19 cellular contexts compared by ENCODE assay signal in the genomic region with DNA sequence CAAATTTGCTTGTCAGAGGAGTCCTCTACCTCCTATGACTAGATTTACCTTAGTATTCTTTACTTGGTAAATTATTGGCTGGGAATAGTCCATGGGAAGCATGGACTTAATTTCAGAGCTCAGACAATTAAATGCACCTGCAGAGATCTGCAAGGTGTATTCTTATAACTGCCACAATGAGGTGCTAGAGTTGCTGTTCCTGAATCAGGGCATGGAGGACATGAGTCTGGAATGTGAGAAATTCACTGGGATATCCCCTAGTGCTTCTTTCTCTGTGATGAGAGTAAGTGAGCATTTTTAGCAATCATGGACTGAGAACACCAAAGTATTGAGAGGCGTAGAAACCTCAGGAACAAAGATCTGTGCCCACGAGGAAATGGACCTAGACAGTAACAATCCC. TPM values are rescaled to one million over a fixed set of nuclear protein-coding genes. Genes with fewer than 3 reads are reported as not detected.
A peak's percentile ranks its signal among the peaks of the same experiment; 100 is the strongest.
DNase-seq lines count a peak whose midpoint lies in the region; ATAC-seq, FAIRE-seq and TF ChIP-seq lines count a peak whose summit lies in the region.
"Had no signal": no experiment of that assay in that cellular context is flagged by ENCODE, and none has a peak within 500 bp of the region (broad histone marks: within the 10 kb centered on the region; RNA-seq: fewer than 3 reads in every experiment).

No MANE protein-coding gene starts in this region.

- no peak overlapping the region for H2BK20ac ChIP-seq in H1 (ENCODE audit: low read length)

- peak; percentile 96 for FAIRE-seq in H1 (lab: Jason Lieb, UNC)

- WGBS in GM23248 (ENCODE audit: low coverage in 1 of 2, low lambda C conversion rate in 2 of 2, missing lambda C conversion rate in 2 of 2), 2 experiments = 17 to 32% methylated on average over 2 of the region's 2 CpGs
- 43% methylated on average over 2 of the region's 2 CpGs; no CpG with 5 or more reads in 1 of the 2 experiments for WGBS in H1 (ENCODE audit: extremely low coverage in 1 of 2, insufficient coverage in 1 of 2, insufficient read length in 1 of 2, insufficient replicate concordance in 2 of 2, low coverage in 1 of 2, low lambda C conversion rate in 2 of 2, missing lambda C conversion rate in 1 of 2), 2 experiments
- no CpG with 5 or more reads among the region's 2 CpGs for WGBS in mesendoderm (ENCODE audit: extremely low coverage, insufficient coverage, low lambda C conversion rate)

- TF ChIP-seq POLR2A in H1 (IDR thresholded peaks at IDR 0.05; ENCODE audit: control extremely low read depth in 1 of 2, low read depth in 2 of 2, low read length in 2 of 2) = no peak; a peak in 1 of 3 replicates

- no peaks in the 10 kb centered on the region for H3K79me2 ChIP-seq in GM23248 (ENCODE audit: insufficient read depth)
- H3K79me2 ChIP-seq in H1 (ENCODE audit: control insufficient read depth in 1 of 2, insufficient read depth in 2 of 2, low read length in 2 of 2) = peaks cover 0 to 87% of the 10 kb centered on the region in 2 experiments; a peak in 3 of 4 replicates
- H3K79me2 ChIP-seq in mesendoderm (ENCODE audit: control insufficient read depth, insufficient read depth, low read length) = peaks cover 15% of the 10 kb centered on the region

- H3K23ac ChIP-seq in H1 (ENCODE audit: insufficient read length) (no peak overlapping the region), mesendoderm (ENCODE audit: low read length) (no peak overlapping the region)

- POLR2A ChIA-PET in H1 (lab: Charles Lee; ENCODE audit: partially characterized antibody) = interaction anchor here (0.6 to 2.6 kb wide), 17 partner anchors 8 to 349 kb away, joined by 3 to 19 read pairs (median 3); a partner anchor contains a TSS

- ATAC-seq in GM21390 (IDR thresholded peaks at IDR 0.05; ENCODE audit: unreplicated experiment) = no peak
- ATAC-seq: right lobe of liver, T-helper 17 cell had no signal

- H3K4ac ChIP-seq in H1 (replicated peaks; ENCODE audit: insufficient read length, low read depth, low read length) (peak overlapping the region; percentile 4), mesendoderm (ENCODE audit: low read depth, low read length) (peak overlapping the region; percentile 36)

- H3K18ac ChIP-seq in H1 (ENCODE audit: extremely low read depth, low read length) = peak overlapping the region; percentile 91
- no peak overlapping the region for H3K18ac ChIP-seq in mesendoderm (ENCODE audit: low read length)

- H2BK12ac ChIP-seq in H1 (ENCODE audit: low read depth, low read length) = peak overlapping the region; percentile 60; the same call in 1 of the 2 replicates

- H4K20me1 ChIP-seq in GM23248 (ENCODE audit: insufficient read depth) = no peaks in the 10 kb centered on the region
- peaks cover 1 to 17% of the 10 kb centered on the region in 2 experiments for H4K20me1 ChIP-seq in H1 (replicated peaks in 1 of 2; ENCODE audit: control insufficient read depth in 1 of 2, insufficient read depth in 2 of 2, low read length in 2 of 2)

- H3K4me2 ChIP-seq in GM23248 (ENCODE audit: unreplicated experiment) = no peak overlapping the region
- peak overlapping the region; percentile 66 to 68 for H3K4me2 ChIP-seq in H1 (ENCODE audit: insufficient read depth in 1 of 2, low read depth in 2 of 2, low read length in 2 of 2)
- peak overlapping the region; percentile 39 for H3K4me2 ChIP-seq in mesendoderm (ENCODE audit: low read length)

- no peaks in the 10 kb centered on the region for H3K27me3 ChIP-seq in GM23248 (replicated peaks; ENCODE audit: insufficient read depth)
- H3K27me3 ChIP-seq in H1 (replicated peaks in 1 of 4; ENCODE audit: control insufficient read depth in 3 of 4, extremely low read depth in 1 of 4, insufficient read depth in 3 of 4, low read length in 3 of 4) = no peaks in the 10 kb centered on the region
- no peaks in the 10 kb centered on the region for H3K27me3 ChIP-seq in mesendoderm (ENCODE audit: insufficient read depth, low read length, poor library complexity)
- no peaks in the 10 kb centered on the region for H3K27me3 ChIP-seq in HAP-1 (ENCODE audit: low read depth)
- H3K27me3 ChIP-seq: right lobe of liver had no signal

- TF ChIP-seq RAD21 in Ishikawa (IDR thresholded peaks at IDR 0.05; ENCODE audit: low read depth) (peak; percentile 58), H1 (IDR thresholded peaks at IDR 0.05 in 1 of 2, conservative IDR thresholded peaks at IDR 0.05 in 1 of 2; ENCODE audit: low read depth in 2 of 2, low read length in 2 of 2) (peak; percentile 76 to 82)

- H2BK15ac ChIP-seq in H1 (ENCODE audit: low read length) (no peak overlapping the region), mesendoderm (replicated peaks; ENCODE audit: low read depth) (no peak overlapping the region)

- H2AFZ ChIP-seq in GM23248 = no peak overlapping the region
- H2AFZ ChIP-seq in H1 (ENCODE audit: low read length) = no peak overlapping the region

- DNase-seq in GM23248 = peak; percentile 0
- DNase-seq in H1 (ENCODE audit: low read depth in 1 of 2, low spot score in 2 of 2) = no peak
- peak; percentile 91 for DNase-seq in mesendoderm
- DNase-seq in NCI-H2081 treated with DMSO at 0.1 percent for 48 hours (lab: John Stamatoyannopoulos, UW) = no peak
- no peak for DNase-seq in central memory CD4-positive, alpha-beta T cell
- DNase-seq in HAP-1 (ENCODE audit: low spot score in 2 of 2) = no peak
- DNase-seq: activated CD4-positive, alpha-beta T cell treated with anti-CD3 and anti-CD28 coated beads for 1 hour; activated CD8-positive, alpha-beta memory T cell treated with anti-CD3 and anti-CD28 coated beads, Interleukin-2, amount 50 U/mL, for 48 hours; CD4-positive, alpha-beta memory T cell; head of caudate nucleus; KBM-7; NCI-H1436; right lobe of liver; stimulated activated CD4-positive, alpha-beta T cell treated with anti-CD3 and anti-CD28 coated beads, Interleukin-4, amount 100 ng/mL, for 1 hour; T-helper 17 cell had no signal

- peaks cover 8% of the 10 kb centered on the region; the same call in 1 of the 2 replicates for H3K23me2 ChIP-seq in H1 (ENCODE audit: low read depth, low read length)

- peak overlapping the region; percentile 63 for H4K91ac ChIP-seq in H1 (replicated peaks; ENCODE audit: insufficient read length, low read length)

- peak overlapping the region; percentile 63; the same call in 1 of the 2 replicates for H2BK5ac ChIP-seq in H1 (ENCODE audit: low read depth, low read length)
- no peak overlapping the region for H2BK5ac ChIP-seq in mesendoderm (ENCODE audit: low read length)

- H3K9me2 ChIP-seq in GM23248 (ENCODE audit: insufficient read depth) = no peaks in the 10 kb centered on the region

- TF ChIP-seq EP300 in Ishikawa (IDR thresholded peaks at IDR 0.05; ENCODE audit: borderline replicate concordance) (no peak), H1 (IDR thresholded peaks at IDR 0.05; ENCODE audit: borderline replicate concordance in 1 of 2, low read depth in 2 of 2, low read length in 2 of 2) (no peak)

- in situ Hi-C loops in GM23248 (cut with MboI) (no loop called here), HAP-1 (cut with MboI; ENCODE audit: low sequenced_read_pairs) (no loop called here)

- peak overlapping the region; percentile 60 for H3K56ac ChIP-seq in H1 (replicated peaks; ENCODE audit: insufficient read length, low read depth, low read length)
- peak overlapping the region; percentile 67 for H3K56ac ChIP-seq in mesendoderm (ENCODE audit: low read length)

- no peaks in the 10 kb centered on the region for H3F3A ChIP-seq in GM23248 (ENCODE audit: insufficient read depth)

- no peak overlapping the region for H3K14ac ChIP-seq in H1 (ENCODE audit: insufficient read length)

- peak overlapping the region; percentile 58 for H2BK120ac ChIP-seq in H1 (replicated peaks; ENCODE audit: low read depth, low read length)
- peak overlapping the region; percentile 51 for H2BK120ac ChIP-seq in mesendoderm (ENCODE audit: low read depth, low read length)

- H2AK5ac ChIP-seq in H1 (ENCODE audit: low read depth, low read length) (no peak overlapping the region), mesendoderm (ENCODE audit: low read length) (no peak overlapping the region)

- peak in 2 of 3 experiments; percentile 57 to 73; a peak in 3 of 4 replicates for TF ChIP-seq CTCF in H1 (IDR thresholded peaks at IDR 0.05; ENCODE audit: control extremely low read depth in 1 of 3, insufficient read depth in 1 of 3, low read depth in 1 of 3, low read length in 3 of 3)

- H3K79me1 ChIP-seq in H1 (ENCODE audit: low read depth, low read length) (no peaks in the 10 kb centered on the region), mesendoderm (ENCODE audit: low read length) (no peaks in the 10 kb centered on the region)

- H3K4me3 ChIP-seq in GM23248 = no peak overlapping the region
- H3K4me3 ChIP-seq in H1 (ENCODE audit: extremely low read depth in 1 of 4, insufficient read depth in 2 of 4, low read depth in 3 of 4, low read length in 4 of 4) = peak overlapping the region; percentile 12 to 56 (median 24); a peak in 7 of 8 replicates
- H3K4me3 ChIP-seq in mesendoderm (ENCODE audit: low read length) = no peak overlapping the region
- no peak overlapping the region for H3K4me3 ChIP-seq in HAP-1
- H3K4me3 ChIP-seq: right lobe of liver had no signal

- H3K27ac ChIP-seq in GM23248 (no peak overlapping the region), H1 (ENCODE audit: low read depth, low read length) (peak overlapping the region; percentile 64; the same call in 1 of the 2 replicates), mesendoderm (ENCODE audit: low read depth, low read length) (no peak overlapping the region)
- H3K27ac ChIP-seq: right lobe of liver had no signal

- no peak overlapping the region for H3K9ac ChIP-seq in GM23248
- no peak overlapping the region for H3K9ac ChIP-seq in H1 (replicated peaks in 1 of 4; ENCODE audit: extremely low read depth in 1 of 4, low read depth in 3 of 4, low read length in 3 of 4)
- peak overlapping the region; percentile 41 for H3K9ac ChIP-seq in mesendoderm (ENCODE audit: low read length)

- H4K5ac ChIP-seq in H1 (ENCODE audit: insufficient read length, low read depth, low read length) = peak overlapping the region; percentile 96
- H4K5ac ChIP-seq in mesendoderm (ENCODE audit: low read length) = no peak overlapping the region

- H3K36me3 ChIP-seq in GM23248 (ENCODE audit: low read depth) = no peaks in the 10 kb centered on the region
- H3K36me3 ChIP-seq in H1 (ENCODE audit: control insufficient read depth in 2 of 4, insufficient read depth in 4 of 4, low read length in 3 of 4) = peaks cover 14 to 78% (median 51%) of the 10 kb centered on the region in 4 experiments
- H3K36me3 ChIP-seq in mesendoderm (ENCODE audit: control insufficient read depth, insufficient read depth, low read length) = no peaks in the 10 kb centered on the region
- H3K36me3 ChIP-seq in HAP-1 (replicated peaks) = no peaks in the 10 kb centered on the region
- H3K36me3 ChIP-seq: right lobe of liver had no signal

- H3K9me3 ChIP-seq in GM23248 (ENCODE audit: low read depth) = no peaks in the 10 kb centered on the region
- H3K9me3 ChIP-seq in H1 (ENCODE audit: insufficient read depth in 2 of 2, low read depth in 1 of 2, low read length in 1 of 2) = no peaks in the 10 kb centered on the region
- H3K9me3 ChIP-seq in HAP-1 = no peaks in the 10 kb centered on the region
- H3K9me3 ChIP-seq: right lobe of liver had no signal

- H4K8ac ChIP-seq in H1 (ENCODE audit: extremely low read depth, insufficient read depth, low read length) (no peak overlapping the region), mesendoderm (ENCODE audit: low read depth, low read length) (no peak overlapping the region)

- CTCF ChIA-PET in H1 (lab: Charles Lee; ENCODE audit: partially characterized antibody) = interaction anchor here (0.6 to 1.3 kb wide), 7 partner anchors 12 to 128 kb away, joined by 3 to 9 read pairs (median 5); a partner anchor contains a TSS

- H3K4me1 ChIP-seq in GM23248 (ENCODE audit: insufficient read depth) (no peaks in the 10 kb centered on the region), H1 (replicated peaks in 1 of 4; ENCODE audit: control insufficient read depth in 3 of 4, insufficient read depth in 4 of 4, low read length in 3 of 4) (no peaks in the 10 kb centered on the region; a peak in 2 of 7 replicates), mesendoderm (ENCODE audit: control insufficient read depth, low read depth, low read length) (peaks cover 2% of the 10 kb centered on the region), HAP-1 (no peaks in the 10 kb centered on the region)
- H3K4me1 ChIP-seq: right lobe of liver had no signal

RNA-seq across cellular contexts. Expression of a gene that starts 32.9 kb away (rescaled TPM):
- total RNA-seq in GM23248 (2014; rRNA removed; shearing (Covaris generic)) = not detected in 2 replicates
- polyA plus RNA-seq in GM23248 (2016; fragmentation: Nextera tagmentation; extraction: Ambion mirVana) = not detected in 2 replicates
- 71.7 and 81.9 TPM in 2 replicates for total RNA-seq in H1 (2021; fragmentation: NEBNext Ultra II Directional; extraction: Animal tissue kit (Norgen Biotek cat#: 25700))
- 25.5 and 31.1 TPM in 2 replicates for polyA plus RNA-seq in H1 (2011; rRNA removed)
- polyA plus RNA-seq in H1 (2011; cell fraction: cytosol; rRNA removed) = 31.0 TPM
- polyA plus RNA-seq in H1 (2011; cell fraction: nucleus; rRNA removed) = 84.4 TPM
- 42.2 to 78.3 TPM (median 55.7 TPM) in 4 replicates for polyA plus RNA-seq in H1 (2012, experiment 1 of 2)
- polyA plus RNA-seq in H1 (2012, experiment 2 of 2) = 3.8 TPM
- 45.2 TPM for polyA plus RNA-seq in H1 (2013, experiment 1 of 2)
- 45.6 TPM for polyA plus RNA-seq in H1 (2013, experiment 2 of 2)
- polyA minus RNA-seq in H1 (2011; rRNA and poly(A)+ RNA removed) = 309 and 326 TPM in 2 replicates
- polyA minus RNA-seq in H1 (2011; cell fraction: cytosol; rRNA and poly(A)+ RNA removed) = 62.8 TPM
- 592 TPM for polyA minus RNA-seq in H1 (2011; cell fraction: nucleus; rRNA and poly(A)+ RNA removed)
- 29.2 TPM for polyA plus RNA-seq in mesendoderm (2013, experiment 1 of 2)
- polyA plus RNA-seq in mesendoderm (2013, experiment 2 of 2) = 29.6 TPM
- total RNA-seq: CD4-positive, alpha-beta memory T cell; chondrocyte; lung microvascular endothelial cell; right lobe of liver; T-helper 17 cell had no signal
- polyA plus RNA-seq: CD4-positive, alpha-beta memory T cell had no signal

Comparison
In these comparisons a context has a peak if more than half of its experiments do, and no peak if none do; other contexts are left out.
1. DNase-seq: peak in GM23248 (single experiment) and mesendoderm (single experiment); none in H1 (0 of 2), NCI-H2081 treated with DMSO at 0.1 percent for 48 hours (single experiment), central memory CD4-positive, alpha-beta T cell (single experiment) and HAP-1 (0 of 2).
2. H3K4me3 ChIP-seq: peak in H1 (4 of 4); none in GM23248 (single experiment), mesendoderm (single experiment) and HAP-1 (single experiment).
3. RNA of a gene that starts 32.9 kb away (total RNA-seq): 71.7 to 81.9 TPM in H1; not detected in GM23248; every median in the first group is over 10 times any median in the second.